Comparison of ENCODE assay signal across 1 cellular context in the genomic region with DNA sequence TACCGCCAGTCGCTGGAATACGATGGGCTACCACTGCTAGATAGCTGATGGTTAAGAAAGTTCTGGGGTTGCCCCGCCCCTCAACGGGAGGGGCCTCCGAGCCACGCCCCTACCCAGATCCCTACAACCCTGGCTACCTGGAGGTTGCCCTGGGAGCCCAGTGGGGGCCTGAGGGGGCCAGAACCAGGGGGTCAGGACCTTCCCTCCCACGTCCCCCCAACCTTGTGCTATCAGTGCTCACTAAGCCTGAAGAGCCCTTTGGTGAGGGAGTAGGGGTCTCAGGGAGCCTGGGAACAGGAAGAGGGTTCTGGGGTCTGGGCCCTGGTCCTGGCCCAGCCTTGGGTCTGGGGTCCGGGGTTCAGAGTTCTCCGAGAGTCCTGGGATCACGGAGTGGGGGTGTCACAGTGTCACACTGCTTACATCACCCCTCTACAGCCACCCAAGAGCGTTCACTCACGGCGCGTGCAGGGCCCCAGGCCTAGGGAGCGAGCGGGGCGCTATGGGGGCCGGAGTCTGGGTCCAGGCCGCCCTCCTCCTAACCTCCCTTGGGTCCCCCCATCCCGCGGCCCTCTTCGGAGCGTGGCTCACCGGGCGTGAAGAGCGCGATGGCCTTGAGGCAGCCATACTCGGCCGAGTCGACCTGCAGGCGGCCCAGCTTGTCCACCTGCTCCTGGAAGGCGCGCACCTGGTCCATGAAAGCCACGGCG.
TF ChIP-seq lines count a peak whose summit lies in the region.

No MANE protein-coding gene starts in this region.

TF ChIP-seq in K562, 482 proteins besides CTCF, POLR2A, EP300 and RAD21 (continued from another document):
- TF ChIP-seq, protein P1, sequence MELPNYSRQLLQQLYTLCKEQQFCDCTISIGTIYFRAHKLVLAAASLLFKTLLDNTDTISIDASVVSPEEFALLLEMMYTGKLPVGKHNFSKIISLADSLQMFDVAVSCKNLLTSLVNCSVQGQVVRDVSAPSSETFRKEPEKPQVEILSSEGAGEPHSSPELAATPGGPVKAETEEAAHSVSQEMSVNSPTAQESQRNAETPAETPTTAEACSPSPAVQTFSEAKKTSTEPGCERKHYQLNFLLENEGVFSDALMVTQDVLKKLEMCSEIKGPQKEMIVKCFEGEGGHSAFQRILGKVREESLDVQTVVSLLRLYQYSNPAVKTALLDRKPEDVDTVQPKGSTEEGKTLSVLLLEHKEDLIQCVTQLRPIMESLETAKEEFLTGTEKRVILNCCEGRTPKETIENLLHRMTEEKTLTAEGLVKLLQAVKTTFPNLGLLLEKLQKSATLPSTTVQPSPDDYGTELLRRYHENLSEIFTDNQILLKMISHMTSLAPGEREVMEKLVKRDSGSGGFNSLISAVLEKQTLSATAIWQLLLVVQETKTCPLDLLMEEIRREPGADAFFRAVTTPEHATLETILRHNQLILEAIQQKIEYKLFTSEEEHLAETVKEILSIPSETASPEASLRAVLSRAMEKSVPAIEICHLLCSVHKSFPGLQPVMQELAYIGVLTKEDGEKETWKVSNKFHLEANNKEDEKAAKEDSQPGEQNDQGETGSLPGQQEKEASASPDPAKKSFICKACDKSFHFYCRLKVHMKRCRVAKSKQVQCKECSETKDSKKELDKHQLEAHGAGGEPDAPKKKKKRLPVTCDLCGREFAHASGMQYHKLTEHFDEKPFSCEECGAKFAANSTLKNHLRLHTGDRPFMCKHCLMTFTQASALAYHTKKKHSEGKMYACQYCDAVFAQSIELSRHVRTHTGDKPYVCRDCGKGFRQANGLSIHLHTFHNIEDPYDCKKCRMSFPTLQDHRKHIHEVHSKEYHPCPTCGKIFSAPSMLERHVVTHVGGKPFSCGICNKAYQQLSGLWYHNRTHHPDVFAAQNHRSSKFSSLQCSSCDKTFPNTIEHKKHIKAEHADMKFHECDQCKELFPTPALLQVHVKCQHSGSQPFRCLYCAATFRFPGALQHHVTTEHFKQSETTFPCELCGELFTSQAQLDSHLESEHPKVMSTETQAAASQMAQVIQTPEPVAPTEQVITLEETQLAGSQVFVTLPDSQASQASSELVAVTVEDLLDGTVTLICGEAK (IDR thresholded peaks at IDR 0.05), result 0 out of 2 replicates have a peak, but pooled peaks have one; percentile 27
- TF ChIP-seq, protein P1 (CRISPR knock-in tag; IDR thresholded peaks at IDR 0.05), result no peak
- TF ChIP-seq TBP (optimal IDR thresholded peaks at IDR 0.05; ENCODE audit: low read depth, low read length) (peak; percentile 26), KDM5B (IDR thresholded peaks at IDR 0.05; ENCODE audit: insufficient replicate concordance, low read depth, low read length) (peak; percentile 7), MYC (IDR thresholded peaks at IDR 0.05; ENCODE audit: low read depth, low read length) (no peak), MYC (CRISPR knock-in tag; IDR thresholded peaks at IDR 0.05; ENCODE audit: borderline replicate concordance, low read depth) (peak; percentile 80; the same call in 1 of the 2 replicates), FOXP1 (CRISPR knock-in tag; IDR thresholded peaks at IDR 0.05) (peak; percentile 43; the same call in 1 of the 2 replicates), KLF1 (tag; IDR thresholded peaks at IDR 0.05) (0 out of 2 replicates have a peak, but pooled peaks have one; percentile 22), ZNF717 (CRISPR knock-in tag; IDR thresholded peaks at IDR 0.05) (0 out of 2 replicates have a peak, but pooled peaks have one; percentile 49), ZBTB9 (CRISPR knock-in tag; IDR thresholded peaks at IDR 0.05) (0 out of 2 replicates have a peak, but pooled peaks have one; percentile 14), SP1 (CRISPR knock-in tag; IDR thresholded peaks at IDR 0.05) (peak; percentile 61; the same call in 1 of the 2 replicates), XRCC4 (IDR thresholded peaks at IDR 0.05; ENCODE audit: extremely low read depth, insufficient read depth, insufficient read length) (no peak)
- TF ChIP-seq, protein P2, sequence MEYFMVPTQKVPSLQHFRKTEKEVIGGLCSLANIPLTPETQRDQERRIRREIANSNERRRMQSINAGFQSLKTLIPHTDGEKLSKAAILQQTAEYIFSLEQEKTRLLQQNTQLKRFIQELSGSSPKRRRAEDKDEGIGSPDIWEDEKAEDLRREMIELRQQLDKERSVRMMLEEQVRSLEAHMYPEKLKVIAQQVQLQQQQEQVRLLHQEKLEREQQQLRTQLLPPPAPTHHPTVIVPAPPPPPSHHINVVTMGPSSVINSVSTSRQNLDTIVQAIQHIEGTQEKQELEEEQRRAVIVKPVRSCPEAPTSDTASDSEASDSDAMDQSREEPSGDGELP (CRISPR knock-in tag; IDR thresholded peaks at IDR 0.05; ENCODE audit: borderline replicate concordance), result peak; percentile 17; the same call in 1 of the 2 replicates
- TF ChIP-seq, protein P3, sequence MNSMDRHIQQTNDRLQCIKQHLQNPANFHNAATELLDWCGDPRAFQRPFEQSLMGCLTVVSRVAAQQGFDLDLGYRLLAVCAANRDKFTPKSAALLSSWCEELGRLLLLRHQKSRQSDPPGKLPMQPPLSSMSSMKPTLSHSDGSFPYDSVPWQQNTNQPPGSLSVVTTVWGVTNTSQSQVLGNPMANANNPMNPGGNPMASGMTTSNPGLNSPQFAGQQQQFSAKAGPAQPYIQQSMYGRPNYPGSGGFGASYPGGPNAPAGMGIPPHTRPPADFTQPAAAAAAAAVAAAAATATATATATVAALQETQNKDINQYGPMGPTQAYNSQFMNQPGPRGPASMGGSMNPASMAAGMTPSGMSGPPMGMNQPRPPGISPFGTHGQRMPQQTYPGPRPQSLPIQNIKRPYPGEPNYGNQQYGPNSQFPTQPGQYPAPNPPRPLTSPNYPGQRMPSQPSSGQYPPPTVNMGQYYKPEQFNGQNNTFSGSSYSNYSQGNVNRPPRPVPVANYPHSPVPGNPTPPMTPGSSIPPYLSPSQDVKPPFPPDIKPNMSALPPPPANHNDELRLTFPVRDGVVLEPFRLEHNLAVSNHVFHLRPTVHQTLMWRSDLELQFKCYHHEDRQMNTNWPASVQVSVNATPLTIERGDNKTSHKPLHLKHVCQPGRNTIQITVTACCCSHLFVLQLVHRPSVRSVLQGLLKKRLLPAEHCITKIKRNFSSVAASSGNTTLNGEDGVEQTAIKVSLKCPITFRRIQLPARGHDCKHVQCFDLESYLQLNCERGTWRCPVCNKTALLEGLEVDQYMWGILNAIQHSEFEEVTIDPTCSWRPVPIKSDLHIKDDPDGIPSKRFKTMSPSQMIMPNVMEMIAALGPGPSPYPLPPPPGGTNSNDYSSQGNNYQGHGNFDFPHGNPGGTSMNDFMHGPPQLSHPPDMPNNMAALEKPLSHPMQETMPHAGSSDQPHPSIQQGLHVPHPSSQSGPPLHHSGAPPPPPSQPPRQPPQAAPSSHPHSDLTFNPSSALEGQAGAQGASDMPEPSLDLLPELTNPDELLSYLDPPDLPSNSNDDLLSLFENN (IDR thresholded peaks at IDR 0.05; ENCODE audit: low read depth in 2 of 2, low read length in 2 of 2), result no peak
- TF ChIP-seq, protein P4, sequence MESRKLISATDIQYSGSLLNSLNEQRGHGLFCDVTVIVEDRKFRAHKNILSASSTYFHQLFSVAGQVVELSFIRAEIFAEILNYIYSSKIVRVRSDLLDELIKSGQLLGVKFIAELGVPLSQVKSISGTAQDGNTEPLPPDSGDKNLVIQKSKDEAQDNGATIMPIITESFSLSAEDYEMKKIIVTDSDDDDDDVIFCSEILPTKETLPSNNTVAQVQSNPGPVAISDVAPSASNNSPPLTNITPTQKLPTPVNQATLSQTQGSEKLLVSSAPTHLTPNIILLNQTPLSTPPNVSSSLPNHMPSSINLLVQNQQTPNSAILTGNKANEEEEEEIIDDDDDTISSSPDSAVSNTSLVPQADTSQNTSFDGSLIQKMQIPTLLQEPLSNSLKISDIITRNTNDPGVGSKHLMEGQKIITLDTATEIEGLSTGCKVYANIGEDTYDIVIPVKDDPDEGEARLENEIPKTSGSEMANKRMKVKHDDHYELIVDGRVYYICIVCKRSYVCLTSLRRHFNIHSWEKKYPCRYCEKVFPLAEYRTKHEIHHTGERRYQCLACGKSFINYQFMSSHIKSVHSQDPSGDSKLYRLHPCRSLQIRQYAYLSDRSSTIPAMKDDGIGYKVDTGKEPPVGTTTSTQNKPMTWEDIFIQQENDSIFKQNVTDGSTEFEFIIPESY (CRISPR knock-in tag; IDR thresholded peaks at IDR 0.05), result 0 out of 2 replicates have a peak, but pooled peaks have one; percentile 11
